Comparison of ENCODE assay signal across 8 cellular contexts in genomic region chr18:67515987-67516431, GRCh38. TPM values are rescaled to one million over a fixed set of nuclear protein-coding genes. Genes with fewer than 3 reads are reported as not detected.
DNase-seq lines count a peak whose midpoint lies in the region; ATAC-seq and TF ChIP-seq lines count a peak whose summit lies in the region.

No MANE protein-coding gene starts in this region.

- TF ChIP-seq POLR2A in lower leg skin (IDR thresholded peaks at IDR 0.05): no peak

- H3K27ac Mint-ChIP-seq in activated CD8-positive, alpha-beta T cell treated with anti-CD3 and anti-CD28 coated beads, Interleukin-2, amount 10 ng/mL, durations not matched to agents 7 days and 5 days: no peak overlapping the region

- intact Hi-C loops in lower leg skin (cut with DNase I; ENCODE audit: low total_unique reads): no loop called here

- no peaks in the 10 kb centered on the region for H3K36me3 Mint-ChIP-seq in activated CD8-positive, alpha-beta T cell treated with anti-CD3 and anti-CD28 coated beads, Interleukin-2, amount 10 ng/mL, durations not matched to agents 7 days and 5 days (ENCODE audit: low read depth)

- POLR2A ChIA-PET in activated CD8-positive, alpha-beta T cell treated with anti-CD3 and anti-CD28 coated beads, Interleukin-2, amount 10 ng/mL, durations not matched to agents 7 days and 5 days (lab: Charles Lee): no interaction called here

- peak; percentile 39 for ATAC-seq in GM18867 (IDR thresholded peaks at IDR 0.05; ENCODE audit: unreplicated experiment)
- ATAC-seq in HG03135 (IDR thresholded peaks at IDR 0.05; ENCODE audit: unreplicated experiment): peak; percentile 31
- peak; percentile 35 for ATAC-seq in activated CD8-positive, alpha-beta T cell treated with anti-CD3 and anti-CD28 coated beads, Interleukin-2, amount 10 ng/mL, durations not matched to agents 7 days and 5 days

- peak; percentile 84 for DNase-seq in ACHN
- DNase-seq in NCI-H345 treated with DMSO at 0.1 percent for 48 hours (lab: John Stamatoyannopoulos, UW; ENCODE audit: unreplicated experiment): peak; percentile 72
- peak; percentile 69 for DNase-seq in activated CD8-positive, alpha-beta T cell treated with anti-CD3 and anti-CD28 coated beads, Interleukin-2, amount 10 ng/mL, durations not matched to agents 7 days and 5 days
- peak; percentile 87 for DNase-seq in ecto neural progenitor cell (ENCODE audit: low spot score)
- DNase-seq in lower leg skin (ENCODE audit: low spot score in 2 of 2): peak; percentile 77 to 96
- DNase-seq in stimulated activated CD4-positive, alpha-beta T cell treated with anti-CD3 and anti-CD28 coated beads, Interleukin-4, amount 100 ng/mL, for 4 hours: peak; percentile 39 to 41

- H3K4me3 Mint-ChIP-seq in activated CD8-positive, alpha-beta T cell treated with anti-CD3 and anti-CD28 coated beads, Interleukin-2, amount 10 ng/mL, durations not matched to agents 7 days and 5 days: peak overlapping the region; percentile 76

- TF ChIP-seq CTCF in lower leg skin (IDR thresholded peaks at IDR 0.05): peak in 1 of 3 donors; percentile 55

- H3K4me3 ChIP-seq in lower leg skin (ENCODE audit: low read depth, poor library complexity, severe bottlenecking): peak overlapping the region; percentile 87

- WGBS in lower leg skin, 2 donors: 0 to 3% methylated on average over 33 of the region's 37 CpGs

- in situ Hi-C loops in ACHN (cut with HindIII; ENCODE audit: low pct_ligation_motif_present, low pct_unique_long_range_greater_than_20kb, low sequenced_read_pairs): no loop called here

- CTCF ChIA-PET in activated CD8-positive, alpha-beta T cell treated with anti-CD3 and anti-CD28 coated beads, Interleukin-2, amount 10 ng/mL, durations not matched to agents 7 days and 5 days (lab: Charles Lee): interaction anchor here (0.7 to 1.9 kb wide), 6 partner anchors 11 to 1153 kb away, joined by 3 to 9 read pairs (median 3); no protein-coding TSS in a partner anchor

- H3K27me3 Mint-ChIP-seq in activated CD8-positive, alpha-beta T cell treated with anti-CD3 and anti-CD28 coated beads, Interleukin-2, amount 10 ng/mL, durations not matched to agents 7 days and 5 days (ENCODE audit: low read depth): peaks cover 31% of the 10 kb centered on the region

- no peaks in the 10 kb centered on the region for H3K9me3 Mint-ChIP-seq in activated CD8-positive, alpha-beta T cell treated with anti-CD3 and anti-CD28 coated beads, Interleukin-2, amount 10 ng/mL, durations not matched to agents 7 days and 5 days (ENCODE audit: insufficient read depth)

- H3K4me1 Mint-ChIP-seq in activated CD8-positive, alpha-beta T cell treated with anti-CD3 and anti-CD28 coated beads, Interleukin-2, amount 10 ng/mL, durations not matched to agents 7 days and 5 days (ENCODE audit: low read depth): peaks cover 20% of the 10 kb centered on the region

RNA-seq across cellular contexts. Expression of gene DSEL, which starts 0.5 kb away (rescaled TPM):
- under 1 TPM; 0.05 to 0.08 TPM for total RNA-seq in activated CD8-positive, alpha-beta T cell treated with anti-CD3 and anti-CD28 coated beads, Interleukin-2, amount 10 ng/mL, durations not matched to agents 7 days and 5 days
- total RNA-seq in lower leg skin: 1 to 10 TPM; 2.9 to 6.3 (median 4.9) TPM

Comparison
In these comparisons a context has a peak if more than half of its experiments do, and no peak if none do; other contexts are left out.
1. Peak in every context shown above with its lines: DNase-seq, ATAC-seq and H3K4me3 ChIP-seq.